ENCODE assay signal across 16 cellular contexts in the genomic region with DNA sequence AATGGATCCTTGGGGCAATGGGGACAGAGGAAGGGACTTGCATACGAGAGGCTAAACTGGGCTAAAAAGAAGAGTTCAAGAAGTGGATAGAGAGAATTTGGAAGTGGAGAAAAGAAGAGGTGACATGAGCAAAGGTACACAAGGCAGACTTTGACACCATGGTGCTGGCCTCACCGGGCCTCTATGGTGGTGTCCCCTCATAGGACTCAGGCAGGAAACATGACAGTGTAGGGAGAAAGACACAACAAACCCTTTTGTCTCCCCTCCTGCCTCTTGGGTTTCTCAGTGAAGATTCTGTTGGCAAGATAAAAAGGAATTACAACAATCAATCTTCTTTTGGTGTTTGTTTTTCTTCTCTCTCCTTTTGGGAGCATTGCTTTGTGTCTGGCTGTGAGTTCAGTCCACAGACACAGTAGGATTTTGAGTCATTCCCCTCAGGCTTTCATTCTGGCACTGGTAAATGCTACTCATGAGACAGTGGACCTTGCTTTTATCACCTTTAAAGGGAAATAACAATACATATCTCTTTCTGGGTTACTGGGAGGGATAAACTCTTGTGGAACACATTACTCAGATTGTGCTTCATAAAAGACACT.
A peak's percentile ranks its signal among the peaks of the same experiment; 100 is the strongest.
DNase-seq lines count a peak whose midpoint lies in the region; ATAC-seq, FAIRE-seq and TF ChIP-seq lines count a peak whose summit lies in the region.
"Had no signal": no experiment of that assay in that cellular context is flagged by ENCODE, and none has a peak within 500 bp of the region (broad histone marks: within the 10 kb centered on the region; RNA-seq: fewer than 3 reads in every experiment).

No MANE protein-coding gene starts in this region.

- intact Hi-C loops in Right ventricle myocardium superior (cut with DNase I), result no loop called here
- intact Hi-C loops in heart right ventricle (cut with DNase I), result loop anchor here in 1 of 10 donors (10.0 kb wide), 1 partner anchor 331 kb away; no protein-coding TSS in a partner anchor
- intact Hi-C loops in uterus (cut with DNase I; ENCODE audit: low total_unique reads), result no loop called here

- no peak overlapping the region for H2BK5ac ChIP-seq in mesenchymal stem cell (ENCODE audit: low read depth, low read length, poor library complexity, severe bottlenecking)

- no peaks in the 10 kb centered on the region for H3K36me3 Mint-ChIP-seq in chondrocyte (ENCODE audit: low read depth)

- H3K9me3 Mint-ChIP-seq in chondrocyte (ENCODE audit: low read depth), result peaks cover 6% of the 10 kb centered on the region

- no peaks in the 10 kb centered on the region for H3K36me3 ChIP-seq in heart right ventricle
- no peaks in the 10 kb centered on the region for H3K36me3 ChIP-seq in mesenchymal stem cell (ENCODE audit: control insufficient read depth in 1 of 2, insufficient read depth in 2 of 2, low read depth in 1 of 2, low read length in 2 of 2)
- H3K36me3 ChIP-seq in uterus, result no peaks in the 10 kb centered on the region
- H3K36me3 ChIP-seq: pancreas, SJSA1 had no signal

- H3K27ac ChIP-seq in heart right ventricle (no peak overlapping the region), mesenchymal stem cell (ENCODE audit: low read length, poor library complexity, severe bottlenecking) (no peak overlapping the region), uterus (peak overlapping the region; percentile 61 to 71)
- H3K27ac ChIP-seq: 22Rv1, pancreas, SJSA1 had no signal

- no peak overlapping the region for H2BK15ac ChIP-seq in mesenchymal stem cell (ENCODE audit: low read depth, poor library complexity, severe bottlenecking)

- H3K27me3 ChIP-seq in heart right ventricle (no peaks in the 10 kb centered on the region), mesenchymal stem cell (ENCODE audit: control insufficient read depth in 1 of 2, insufficient read depth in 1 of 2, low read length in 2 of 2) (no peaks in the 10 kb centered on the region), uterus (no peaks in the 10 kb centered on the region)
- H3K27me3 ChIP-seq: pancreas, SJSA1 had no signal

- H3K4ac ChIP-seq in mesenchymal stem cell (ENCODE audit: low read depth in 1 of 2, low read length in 2 of 2), result peak overlapping the region in 1 of 2 experiments; percentile 95

- H3K79me1 ChIP-seq in mesenchymal stem cell (replicated peaks; ENCODE audit: low read length, poor library complexity, severe bottlenecking), result no peaks in the 10 kb centered on the region

- H2AK5ac ChIP-seq in mesenchymal stem cell (ENCODE audit: low read length, severe bottlenecking), result no peak overlapping the region

- H3K14ac ChIP-seq in mesenchymal stem cell (ENCODE audit: low read length in 2 of 2), result no peak overlapping the region

- ATAC-seq in Right ventricle myocardium superior (ENCODE audit: poor library complexity) (peak; percentile 31), heart right ventricle (no peak)
- ATAC-seq: activated T-cell treated with anti-CD3 and anti-CD28 coated beads, Interleukin-2, amount 50 U/mL, for 72 hours; left lobe of liver; pancreas had no signal

- no peak overlapping the region for H3K4me3 Mint-ChIP-seq in chondrocyte (ENCODE audit: unreplicated experiment)
- H3K4me3 Mint-ChIP-seq: activated T-cell treated with anti-CD3 and anti-CD28 coated beads, Interleukin-2, amount 50 U/mL, for 72 hours had no signal

- peak overlapping the region; percentile 8 for H3K9ac ChIP-seq in mesenchymal stem cell (ENCODE audit: low read length)

- H2AFZ ChIP-seq in mesenchymal stem cell (ENCODE audit: low read depth, low read length), result no peak overlapping the region

- H3K27ac Mint-ChIP-seq in chondrocyte (ENCODE audit: unreplicated experiment), result peak overlapping the region; percentile 74
- H3K27ac Mint-ChIP-seq: activated T-cell treated with anti-CD3 and anti-CD28 coated beads, Interleukin-2, amount 50 U/mL, for 72 hours had no signal

- TF ChIP-seq CTCF in heart right ventricle (IDR thresholded peaks at IDR 0.05) (no peak), chondrocyte (IDR thresholded peaks at IDR 0.05) (no peak), uterus (IDR thresholded peaks at IDR 0.05) (no peak)

- WGBS in heart right ventricle, 2 donors, result 72 to 75% methylated on average over 2 of the region's 2 CpGs
- 96% methylated on average over 2 of the region's 2 CpGs for WGBS in mesenchymal stem cell

- no peaks in the 10 kb centered on the region for H3K9me3 ChIP-seq in heart right ventricle
- no peaks in the 10 kb centered on the region for H3K9me3 ChIP-seq in mesenchymal stem cell (ENCODE audit: control insufficient read depth, low read length)
- no peaks in the 10 kb centered on the region for H3K9me3 ChIP-seq in uterus
- H3K9me3 ChIP-seq: pancreas, SJSA1 had no signal

- TF ChIP-seq POLR2A in uterus (IDR thresholded peaks at IDR 0.05), result no peak

- H2BK12ac ChIP-seq in mesenchymal stem cell (ENCODE audit: low read length in 2 of 2), result peak overlapping the region; percentile 34 to 96

- H4K91ac ChIP-seq in mesenchymal stem cell (ENCODE audit: low read length), result peak overlapping the region; percentile 57

- H3K27me3 Mint-ChIP-seq in chondrocyte (ENCODE audit: low read depth), result no peaks in the 10 kb centered on the region

- peak overlapping the region; percentile 16 to 80 for H3K18ac ChIP-seq in mesenchymal stem cell (ENCODE audit: low read depth in 1 of 2, low read length in 2 of 2)

- H3K4me3 ChIP-seq in heart right ventricle (no peak overlapping the region), mesenchymal stem cell (ENCODE audit: insufficient read depth in 1 of 2, low read depth in 1 of 2, low read length in 2 of 2) (peak overlapping the region in 1 of 2 experiments; percentile 3), uterus (no peak overlapping the region)
- H3K4me3 ChIP-seq: pancreas, SJSA1 had no signal

- no peak overlapping the region for H3K4me2 ChIP-seq in mesenchymal stem cell (ENCODE audit: low read length, poor library complexity, severe bottlenecking)

- no peak for FAIRE-seq in HTR-8/SVneo (lab: Jason Lieb, UNC)
- FAIRE-seq: frontal cortex, pancreas had no signal

- H3K4me1 ChIP-seq in heart right ventricle (peaks cover 0 to 12% (median 7%) of the 10 kb centered on the region in 9 donors), mesenchymal stem cell (ENCODE audit: control insufficient read depth, insufficient read depth, low read depth, low read length) (peaks cover 6% of the 10 kb centered on the region), uterus (no peaks in the 10 kb centered on the region)
- H3K4me1 ChIP-seq: pancreas had no signal

- peaks cover 70% of the 10 kb centered on the region for H3K4me1 Mint-ChIP-seq in chondrocyte (ENCODE audit: low read depth)

- peak overlapping the region; percentile 68 for H4K8ac ChIP-seq in mesenchymal stem cell (ENCODE audit: low read length)

- DNase-seq in Right ventricle myocardium superior, result no peak
- no peak for DNase-seq in heart right ventricle
- no peak for DNase-seq in chondrocyte (ENCODE audit: low spot score)
- no peak for DNase-seq in mesenchymal stem cell
- peak in 1 of 2 donors; percentile 41 for DNase-seq in uterus
- DNase-seq in activated effector memory CD4-positive, alpha-beta T cell treated with anti-CD3 and anti-CD28 coated beads, Interleukin-2, amount 50 U/mL, for 16 hours, result no peak
- no peak for DNase-seq in NCI-H526 (lab: John Stamatoyannopoulos, UW)
- no peak for DNase-seq in HTR-8/SVneo (ENCODE audit: insufficient read length, low spot score)
- DNase-seq: activated CD4-positive, CD25-positive, alpha-beta regulatory T cell treated with anti-CD3 and anti-CD28 coated beads, Interleukin-2, amount 50 U/mL, for 72 hours; activated T-cell treated with anti-CD3 and anti-CD28 coated beads, Interleukin-2, amount 50 U/mL, for 72 hours; caudate nucleus; pancreas had no signal

- H3K23ac ChIP-seq in mesenchymal stem cell (ENCODE audit: low read length in 2 of 2), result no peak overlapping the region

- H2BK120ac ChIP-seq in mesenchymal stem cell (ENCODE audit: low read depth, low read length), result peak overlapping the region; percentile 12

Comparison
In these comparisons a context has a peak if more than half of its experiments do, and no peak if none do; other contexts are left out.
1. H3K27ac ChIP-seq: peak in uterus (2 of 2); none in heart right ventricle (0 of 10) and mesenchymal stem cell (single experiment).